9 cellular contexts compared by ENCODE assay signal in genomic region chr1:46617108-46617694, GRCh38. TPM values are rescaled to one million over a fixed set of nuclear protein-coding genes. Genes with fewer than 3 reads are reported as not detected.
DNase-seq lines count a peak whose midpoint lies in the region; ATAC-seq and TF ChIP-seq lines count a peak whose summit lies in the region.
"Had no signal": no experiment of that assay in that cellular context is flagged by ENCODE, and none has a peak within 500 bp of the region (broad histone marks: within the 10 kb centered on the region; RNA-seq: fewer than 3 reads in every experiment).

No MANE protein-coding gene starts in this region.

- 34 to 47% (median 35%) methylated on average over 9 of the region's 9 CpGs for WGBS in spleen, 5 donors

- TF ChIP-seq CTCF in HCT116 (IDR thresholded peaks at IDR 0.05 in 2 of 3, conservative IDR thresholded peaks at IDR 0.05 in 1 of 3; ENCODE audit: borderline replicate concordance in 1 of 3, insufficient read depth in 1 of 3, low read depth in 2 of 3, low read length in 2 of 3) (no peak), spleen (IDR thresholded peaks at IDR 0.05 in 8 of 11, conservative IDR thresholded peaks at IDR 0.05 in 3 of 11) (no peak)

- DNase-seq in HCT116 (ENCODE audit: low read depth, low spot score) (no peak), spleen (no peak), iPS-NIHi7 (ENCODE audit: extremely low spot score) (no peak)
- no peak for DNase-seq in activated naive CD4-positive, alpha-beta T cell treated with anti-CD3 and anti-CD28 coated beads, Interleukin-2, amount 50 U/mL, for 72 hours (ENCODE audit: low spot score in 2 of 2)

- RAD21 ChIA-PET in HCT116 (lab: Charles Lee; ENCODE audit: low non-redundant PET in 1 of 2, low total read pairs in 2 of 2, uncharacterized antibody in 2 of 2, unreplicated experiment in 2 of 2): interaction anchor here in 1 of 2 experiments (1.1 kb wide), 1 partner anchor 107 kb away, joined by 3 read pairs; no protein-coding TSS in a partner anchor

- no peaks in the 10 kb centered on the region for H4K20me1 ChIP-seq in HCT116 (ENCODE audit: insufficient read depth)

- POLR2A ChIA-PET in HCT116 (lab: Charles Lee): interaction anchor here (1.0 to 1.6 kb wide), 4 partner anchors 11 to 102 kb away, joined by 3 to 14 read pairs (median 4); partner anchors contain the start of genes EFCAB14 and MKNK1

- H3K36me3 Mint-ChIP-seq in activated naive CD4-positive, alpha-beta T cell treated with anti-CD3 and anti-CD28 coated beads, Interleukin-2, amount 50 U/mL, for 72 hours: no peaks in the 10 kb centered on the region

- H3K9me2 ChIP-seq in HCT116 (ENCODE audit: insufficient read depth): no peaks in the 10 kb centered on the region

- TF ChIP-seq RAD21 in HCT116 (IDR thresholded peaks at IDR 0.05; ENCODE audit: low read depth): no peak

- CTCF ChIA-PET in HCT116 (lab: Charles Lee): interaction anchor here (1.5 kb wide), 1 partner anchor 13 kb away, joined by 4 read pairs; the partner anchor contains the start of gene MKNK1

- H3K27me3 ChIP-seq in HCT116 (ENCODE audit: insufficient read depth, low read length) (no peaks in the 10 kb centered on the region), spleen (replicated peaks in 1 of 7) (no peaks in the 10 kb centered on the region)

- peak overlapping the region; percentile 96 for H3K4me2 ChIP-seq in HCT116 (ENCODE audit: low read length)

- H2AFZ ChIP-seq in HCT116 (ENCODE audit: low read depth, low read length, poor library complexity, severe bottlenecking): peak overlapping the region; percentile 90

- H3K4me3 ChIP-seq in HCT116 (replicated peaks in 1 of 2; ENCODE audit: low read depth in 1 of 2, low read length in 2 of 2) (peak overlapping the region; percentile 63 to 73), iPS-11a (ENCODE audit: low read depth, low read length) (peak overlapping the region; percentile 79), spleen (peak overlapping the region; percentile 67 to 95 (median 90))

- no peaks in the 10 kb centered on the region for H3K79me2 ChIP-seq in HCT116 (ENCODE audit: insufficient read depth, low read length)

- intact Hi-C loops in HCT116 (cut with micrococcal nuclease) (no loop called here), spleen (cut with DNase I; ENCODE audit: low total_unique reads) (no loop called here)

- peak overlapping the region; percentile 58 to 93 for H3K27ac Mint-ChIP-seq in activated naive CD4-positive, alpha-beta T cell treated with anti-CD3 and anti-CD28 coated beads, Interleukin-2, amount 50 U/mL, for 72 hours

- no peaks in the 10 kb centered on the region for H3K9me3 Mint-ChIP-seq in activated naive CD4-positive, alpha-beta T cell treated with anti-CD3 and anti-CD28 coated beads, Interleukin-2, amount 50 U/mL, for 72 hours

- no peak for TF ChIP-seq POLR2A in HCT116 (IDR thresholded peaks at IDR 0.05; ENCODE audit: borderline replicate concordance, extremely low read depth, insufficient read depth, insufficient read length)
- no peak for TF ChIP-seq POLR2A in spleen (IDR thresholded peaks at IDR 0.05)

- ATAC-seq in HCT116: peak; percentile 57
- ATAC-seq in activated naive CD4-positive, alpha-beta T cell treated with anti-CD3 and anti-CD28 coated beads, Interleukin-2, amount 50 U/mL, for 72 hours: peak in 1 of 2 donors; percentile 6
- ATAC-seq in GM18861 (IDR thresholded peaks at IDR 0.05; ENCODE audit: unreplicated experiment): no peak
- no peak for ATAC-seq in HG02759 (IDR thresholded peaks at IDR 0.05; ENCODE audit: unreplicated experiment)
- ATAC-seq in GM21619 (IDR thresholded peaks at IDR 0.05; ENCODE audit: unreplicated experiment): no peak

- BruUV-seq in HCT116 (replicated peaks; lab: Mats Ljungman, UMichigan): no TSS peak

- H3K36me3 ChIP-seq in HCT116 (ENCODE audit: control insufficient read depth in 1 of 2, insufficient read depth in 2 of 2, low read length in 2 of 2) (no peaks in the 10 kb centered on the region), spleen (peaks cover 0 to 10% (median 3%) of the 10 kb centered on the region in 6 donors)

- H3K9me3 ChIP-seq in HCT116 (ENCODE audit: control insufficient read depth in 1 of 2, insufficient read depth in 1 of 2, low read depth in 1 of 2, low read length in 2 of 2) (no peaks in the 10 kb centered on the region), spleen (no peaks in the 10 kb centered on the region)

- peak overlapping the region; percentile 49; the same call in 1 of the 2 replicates for H3K27ac ChIP-seq in HCT116 (ENCODE audit: low read depth, low read length)
- H3K27ac ChIP-seq in spleen: peak overlapping the region; percentile 64 to 96 (median 94)

- H3K9ac ChIP-seq in HCT116 (ENCODE audit: low read length): peak overlapping the region; percentile 64

- H3K4me1 ChIP-seq in HCT116 (ENCODE audit: control insufficient read depth in 1 of 2, insufficient read depth in 2 of 2, low read length in 2 of 2) (peaks cover 13 to 50% of the 10 kb centered on the region in 2 experiments; a peak in 3 of 4 replicates), spleen (peaks cover 33 to 72% (median 46%) of the 10 kb centered on the region in 6 donors)

TF ChIP-seq in HCT116, 20 proteins besides CTCF, POLR2A, EP300 and RAD21:
- TF ChIP-seq JUND (IDR thresholded peaks at IDR 0.05) (no peak), EZH2phosphoT487 (IDR thresholded peaks at IDR 0.05; ENCODE audit: borderline replicate concordance) (no peak), ATF3 (IDR thresholded peaks at IDR 0.05) (no peak), TCF7L2 (IDR thresholded peaks at IDR 0.05; ENCODE audit: borderline replicate concordance, extremely low read depth, insufficient read depth, insufficient read length) (no peak)
- TF ChIP-seq, protein P1, sequence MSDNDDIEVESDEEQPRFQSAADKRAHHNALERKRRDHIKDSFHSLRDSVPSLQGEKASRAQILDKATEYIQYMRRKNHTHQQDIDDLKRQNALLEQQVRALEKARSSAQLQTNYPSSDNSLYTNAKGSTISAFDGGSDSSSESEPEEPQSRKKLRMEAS (IDR thresholded peaks at IDR 0.05): no peak

RNA-seq across cellular contexts. Expression of gene MOB3C, which starts 0.6 kb away (rescaled TPM):
- 5.5 TPM for total RNA-seq in HCT116 (2021; ENCODE audit: unreplicated experiment)
- 4.3 and 5.4 TPM in 2 replicates for polyA plus RNA-seq in HCT116 (2012)
- total RNA-seq in activated naive CD4-positive, alpha-beta T cell treated with anti-CD3 and anti-CD28 coated beads, Interleukin-2, amount 50 U/mL, for 72 hours: 10 to 100 TPM; 11.1 to 12.8 TPM
- total RNA-seq in spleen: 10 to 100 TPM; 20.6 to 27.5 (median 24.5) TPM
- polyA plus RNA-seq in spleen: 10 to 100 TPM in 2 of 3 donors, 1 to 10 TPM in 1; 8.2 to 17.6 (median 11.9) TPM

RNA-seq across cellular contexts. Expression of gene MKNK1, which starts 13.1 kb away (rescaled TPM):
- total RNA-seq in HCT116 (2021; ENCODE audit: unreplicated experiment) (30.9 TPM), spleen (100 to 1,000 TPM in 5 of 7 donors, 10 to 100 TPM in 2; 67.3 to 169 (median 114) TPM)
- 27.0 and 27.9 TPM in 2 replicates for polyA plus RNA-seq in HCT116 (2012)
- 10 to 100 TPM; 37.3 to 48.7 TPM for total RNA-seq in activated naive CD4-positive, alpha-beta T cell treated with anti-CD3 and anti-CD28 coated beads, Interleukin-2, amount 50 U/mL, for 72 hours
- polyA plus RNA-seq in spleen: 10 to 100 TPM; 19.2 to 42.7 (median 35.6) TPM

RNA-seq across cellular contexts. Expression of gene ATPAF1, which starts 51.0 kb away (rescaled TPM):
- total RNA-seq in HCT116 (2021; ENCODE audit: unreplicated experiment) (35.5 TPM), spleen (10 to 100 TPM; 23.7 to 39.5 (median 25.1) TPM)
- 23.1 and 35.9 TPM in 2 replicates for polyA plus RNA-seq in HCT116 (2012)
- 10 to 100 TPM; 36.2 to 50.2 TPM for total RNA-seq in activated naive CD4-positive, alpha-beta T cell treated with anti-CD3 and anti-CD28 coated beads, Interleukin-2, amount 50 U/mL, for 72 hours
- 10 to 100 TPM; 23.7 to 31.7 (median 29.6) TPM for polyA plus RNA-seq in spleen

RNA-seq across cellular contexts. Expression of gene TEX38, which starts 54.5 kb away (rescaled TPM):
- 0.47 TPM for total RNA-seq in HCT116 (2021; ENCODE audit: unreplicated experiment)
- polyA plus RNA-seq in HCT116 (2012): 0.10 TPM in 1 of 2 replicates, not detected in the other
- under 1 TPM in 1 of 2 donors, not detected in 1; 0.55 TPM for total RNA-seq in activated naive CD4-positive, alpha-beta T cell treated with anti-CD3 and anti-CD28 coated beads, Interleukin-2, amount 50 U/mL, for 72 hours
- not detected for total RNA-seq in spleen
- under 1 TPM in 2 of 3 donors, not detected in 1; 0.09 to 0.11 TPM for polyA plus RNA-seq in spleen
- total RNA-seq: NCI-H460 had no signal
